In genomic region chr1:12135612-12136011, GRCh38 we compare ENCODE assay signal across 16 cellular contexts. TPM values are rescaled to one million over a fixed set of nuclear protein-coding genes. Genes with fewer than 3 reads are reported as not detected.
A peak's percentile ranks its signal among the peaks of the same experiment; 100 is the strongest.
DNase-seq lines count a peak whose midpoint lies in the region; ATAC-seq and TF ChIP-seq lines count a peak whose summit lies in the region.
"Had no signal": no experiment of that assay in that cellular context is flagged by ENCODE, and none has a peak within 500 bp of the region (broad histone marks: within the 10 kb centered on the region; RNA-seq: fewer than 3 reads in every experiment).

No MANE protein-coding gene starts in this region.

- peak overlapping the region; percentile 65 for H2AFZ ChIP-seq in IMR-90 (replicated peaks; ENCODE audit: low read length, poor library complexity)

- H2BK20ac ChIP-seq in IMR-90 (ENCODE audit: low read depth, low read length) = no peak overlapping the region

- no peaks in the 10 kb centered on the region for H3K36me3 Mint-ChIP-seq in immature natural killer cell
- H3K36me3 Mint-ChIP-seq in type B pancreatic cell = no peaks in the 10 kb centered on the region

- H3K27ac Mint-ChIP-seq in immature natural killer cell (peak overlapping the region in 4 of 6 donors; percentile 24 to 71 (median 54)), type B pancreatic cell (no peak overlapping the region)

- no peaks in the 10 kb centered on the region for H3K9me3 ChIP-seq in IMR-90 (ENCODE audit: control insufficient read depth, insufficient read depth, low read length)
- H3K9me3 ChIP-seq in breast epithelium = no peaks in the 10 kb centered on the region
- no peaks in the 10 kb centered on the region for H3K9me3 ChIP-seq in thyroid gland
- H3K9me3 ChIP-seq: ascending aorta, Peyer's patch had no signal

- H2AK9ac ChIP-seq in IMR-90 (replicated peaks; ENCODE audit: low read depth, low read length, poor library complexity) = no peak overlapping the region

- no peak overlapping the region for H3K14ac ChIP-seq in IMR-90 (replicated peaks; ENCODE audit: low read depth, low read length)

- peaks cover 5 to 9% (median 8%) of the 10 kb centered on the region in 3 donors for H3K27me3 Mint-ChIP-seq in immature natural killer cell (ENCODE audit: low read depth in 3 of 3)
- peaks cover 6% of the 10 kb centered on the region for H3K27me3 Mint-ChIP-seq in type B pancreatic cell

- no peak for TF ChIP-seq POLR2A in IMR-90 (IDR thresholded peaks at IDR 0.05; ENCODE audit: low read depth, low read length)
- no peak for TF ChIP-seq POLR2A in breast epithelium (IDR thresholded peaks at IDR 0.05)
- TF ChIP-seq POLR2A in thyroid gland (IDR thresholded peaks at IDR 0.05) = no peak

- H3K9me3 Mint-ChIP-seq in immature natural killer cell = no peaks in the 10 kb centered on the region
- H3K9me3 Mint-ChIP-seq in type B pancreatic cell = no peaks in the 10 kb centered on the region
- H3K9me3 Mint-ChIP-seq: H9 had no signal

- dilution Hi-C loops in IMR-90 (cut with HindIII; ENCODE audit: low sequenced_read_pairs, unreplicated experiment) = no loop called here

- TF ChIP-seq CTCF in IMR-90 (conservative IDR thresholded peaks at IDR 0.05; ENCODE audit: low read depth, low read length) = no peak
- TF ChIP-seq CTCF in breast epithelium (IDR thresholded peaks at IDR 0.05) = no peak
- no peak for TF ChIP-seq CTCF in thyroid gland (IDR thresholded peaks at IDR 0.05)
- TF ChIP-seq CTCF in type B pancreatic cell (conservative IDR thresholded peaks at IDR 0.05) = no peak

- H3K23ac ChIP-seq in IMR-90 (ENCODE audit: low read depth, low read length) = no peak overlapping the region

- H2AK5ac ChIP-seq in IMR-90 (ENCODE audit: low read depth, low read length) = no peak overlapping the region

- WGBS in IMR-90 (ENCODE audit: extremely low coverage in 2 of 2, insufficient read length in 1 of 2), 2 experiments = no CpG with 5 or more reads among the region's 6 CpGs
- WGBS in thyroid gland, 2 donors = 54 to 55% methylated on average over 6 of the region's 6 CpGs

- TF ChIP-seq RAD21 in IMR-90 (IDR thresholded peaks at IDR 0.05; ENCODE audit: low read length) = no peak

- in situ Hi-C loops in IMR-90 (cut with MboI; ENCODE audit: low sequenced_read_pairs) = no loop called here

- H3K27ac ChIP-seq in IMR-90 (ENCODE audit: insufficient read depth, low read length) (no peak overlapping the region), breast epithelium (peak overlapping the region; percentile 48 to 50), thyroid gland (peak overlapping the region in 2 of 3 donors; percentile 60 to 69)
- H3K27ac ChIP-seq: ascending aorta, WERI-Rb-1 had no signal

- H3K18ac ChIP-seq in IMR-90 (ENCODE audit: low read depth, low read length) = 0 out of 2 replicates have a peak overlapping the region, but pooled peaks have one; percentile 13

- no peaks in the 10 kb centered on the region for H3K79me1 ChIP-seq in IMR-90 (ENCODE audit: low read depth in 1 of 2, low read length in 2 of 2)

- CTCF ChIA-PET in IMR-90 (lab: Yijun Ruan, JAX) = no interaction called here

- H3K4me3 ChIP-seq in IMR-90 (ENCODE audit: insufficient read depth, low read depth, low read length) (no peak overlapping the region), breast epithelium (no peak overlapping the region), thyroid gland (replicated peaks in 1 of 3) (no peak overlapping the region)
- H3K4me3 ChIP-seq: ascending aorta, Peyer's patch had no signal

- no peak overlapping the region for H4K5ac ChIP-seq in IMR-90 (ENCODE audit: low read depth, low read length)

- H2BK5ac ChIP-seq in IMR-90 (ENCODE audit: low read depth, low read length, poor library complexity, severe bottlenecking) = no peak overlapping the region

- H3K9ac ChIP-seq in IMR-90 (ENCODE audit: low read depth, low read length) = no peak overlapping the region

- H3K9me1 ChIP-seq in IMR-90 (ENCODE audit: insufficient read depth, low read length) = no peaks in the 10 kb centered on the region

- intact Hi-C loops in IMR-90 (cut with micrococcal nuclease) (no loop called here), breast epithelium (cut with DNase I; ENCODE audit: low total_unique reads) (no loop called here), thyroid gland (cut with DNase I) (no loop called here)

- no peak overlapping the region for H3K56ac ChIP-seq in IMR-90 (ENCODE audit: extremely low read depth, insufficient read depth, low read length)

- H3K4ac ChIP-seq in IMR-90 (ENCODE audit: low read depth, low read length) = no peak overlapping the region

- no peak overlapping the region for H3K4me3 Mint-ChIP-seq in immature natural killer cell
- no peak overlapping the region for H3K4me3 Mint-ChIP-seq in type B pancreatic cell
- H3K4me3 Mint-ChIP-seq: H9 had no signal

- POLR2A ChIA-PET in IMR-90 (lab: Charles Lee; ENCODE audit: unreplicated experiment) = interaction anchor here (0.7 kb wide), 1 partner anchor 36 kb away, joined by 5 read pairs; no protein-coding TSS in a partner anchor

- H3K4me2 ChIP-seq in IMR-90 (ENCODE audit: low read depth, low read length) = no peak overlapping the region

- no peaks in the 10 kb centered on the region for H4K20me1 ChIP-seq in IMR-90 (ENCODE audit: insufficient read depth, low read length)

- DNase-seq in IMR-90 (no peak), breast epithelium (ENCODE audit: low spot score in 2 of 2) (no peak), immature natural killer cell (no peak), thyroid gland (peak in 1 of 2 donors; percentile 37), NK-92 (lab: John Stamatoyannopoulos, UW; ENCODE audit: unreplicated experiment) (no peak), type B pancreatic cell (ENCODE audit: extremely low spot score, unreplicated experiment) (no peak), kidney tubule cell (ENCODE audit: low spot score) (no peak)
- DNase-seq: activated gamma-delta T cell, cortex of kidney, H9, MM.1S, NCI-H2081, NCI-H69, Peyer's patch, WERI-Rb-1 had no signal

- H3K4me1 Mint-ChIP-seq in immature natural killer cell (peaks cover 26 to 27% of the 10 kb centered on the region in 2 donors), type B pancreatic cell (ENCODE audit: unreplicated experiment) (peaks cover 12% of the 10 kb centered on the region)
- H3K4me1 Mint-ChIP-seq: H9 had no signal

- H3K27me3 ChIP-seq in IMR-90 (ENCODE audit: control insufficient read depth, insufficient read depth, low read length) = no peaks in the 10 kb centered on the region
- no peaks in the 10 kb centered on the region for H3K27me3 ChIP-seq in breast epithelium
- H3K27me3 ChIP-seq in thyroid gland = no peaks in the 10 kb centered on the region
- H3K27me3 ChIP-seq: ascending aorta, Peyer's patch had no signal

- H4K91ac ChIP-seq in IMR-90 (ENCODE audit: insufficient read depth, low read depth, low read length) = no peak overlapping the region

- no peak overlapping the region for H2BK120ac ChIP-seq in IMR-90 (ENCODE audit: low read depth, low read length)

- no peaks in the 10 kb centered on the region for H3K36me3 ChIP-seq in IMR-90 (ENCODE audit: control insufficient read depth, insufficient read depth, low read length)
- no peaks in the 10 kb centered on the region for H3K36me3 ChIP-seq in breast epithelium
- no peaks in the 10 kb centered on the region for H3K36me3 ChIP-seq in thyroid gland
- H3K36me3 ChIP-seq: ascending aorta, Peyer's patch, WERI-Rb-1 had no signal

- no TSS peak for BruUV-seq in IMR-90 (replicated peaks; lab: Mats Ljungman, UMichigan)

- H3K4me1 ChIP-seq in IMR-90 (ENCODE audit: control insufficient read depth, insufficient read depth, low read length) (peaks cover 7% of the 10 kb centered on the region; the same call in 1 of the 2 replicates), breast epithelium (no peaks in the 10 kb centered on the region), thyroid gland (peaks cover 30 to 77% of the 10 kb centered on the region in 2 donors)

- no peak for ATAC-seq in IMR-90 (ENCODE audit: low read depth)

- H4K8ac ChIP-seq in IMR-90 (ENCODE audit: low read depth in 2 of 2, low read length in 2 of 2) = no peak overlapping the region

- no peak overlapping the region for H2BK15ac ChIP-seq in IMR-90 (ENCODE audit: low read depth, low read length)

TF ChIP-seq in IMR-90, 13 proteins besides CTCF, POLR2A, EP300 and RAD21 (continues in another document):
- TF ChIP-seq SMC3 (IDR thresholded peaks at IDR 0.05; ENCODE audit: low read depth, low read length) = no peak
- TF ChIP-seq NFE2L2 (IDR thresholded peaks at IDR 0.05; ENCODE audit: low read depth, low read length) = no peak
- no peak for TF ChIP-seq CHD1 (IDR thresholded peaks at IDR 0.05; ENCODE audit: low read depth, low read length)
- TF ChIP-seq MXI1 (IDR thresholded peaks at IDR 0.05; ENCODE audit: borderline replicate concordance, low read depth, low read length) = no peak
- TF ChIP-seq MAZ (IDR thresholded peaks at IDR 0.05; ENCODE audit: borderline replicate concordance, low read depth, low read length) = no peak
- TF ChIP-seq USF2 (IDR thresholded peaks at IDR 0.05; ENCODE audit: low read depth, low read length) = no peak
- TF ChIP-seq MAFK (IDR thresholded peaks at IDR 0.05; ENCODE audit: low read depth, low read length) = no peak
- no peak for TF ChIP-seq RCOR1 (IDR thresholded peaks at IDR 0.05; ENCODE audit: insufficient replicate concordance, low read length)
- no peak for TF ChIP-seq ELK1 (IDR thresholded peaks at IDR 0.05; ENCODE audit: borderline replicate concordance, low read depth, low read length)

RNA-seq across cellular contexts. Expression of gene TNFRSF1B, which starts 31.2 kb away (rescaled TPM):
- 4.3 and 5.0 TPM in 2 replicates for total RNA-seq in IMR-90 (2012; rRNA removed)
- 8.6 and 8.9 TPM in 2 replicates for polyA plus RNA-seq in IMR-90 (2012; rRNA removed)
- polyA plus RNA-seq in IMR-90 (2012; cell fraction: cytosol; rRNA removed) = 6.3 and 11.9 TPM in 2 replicates
- polyA plus RNA-seq in IMR-90 (2012; cell fraction: nucleus; rRNA removed; ENCODE audit: low replicate concordance) = 4.3 and 6.7 TPM in 2 replicates
- 10 to 100 TPM; 25.0 to 48.8 (median 35.1) TPM for total RNA-seq in breast epithelium
- 100 to 1,000 TPM; 162 to 269 (median 165) TPM for polyA plus RNA-seq in immature natural killer cell
- 10 to 100 TPM in 2 of 4 donors, 1 to 10 TPM in 2; 4.4 to 20.4 (median 9.0) TPM for total RNA-seq in thyroid gland
- total RNA-seq in type B pancreatic cell (ENCODE audit: low replicate concordance) = 2.4 and 3.3 TPM in 2 replicates
